11 cellular contexts compared by ENCODE assay signal in genomic region chr14:61565836-61566536, GRCh38.
DNase-seq lines count a peak whose midpoint lies in the region; ATAC-seq and TF ChIP-seq lines count a peak whose summit lies in the region.
"Had no signal": no experiment of that assay in that cellular context is flagged by ENCODE, and none has a peak within 500 bp of the region (broad histone marks: within the 10 kb centered on the region; RNA-seq: fewer than 3 reads in every experiment).

No MANE protein-coding gene starts in this region.

- POLR2A ChIA-PET in Caco-2 (lab: Charles Lee), result no interaction called here

- intact Hi-C loops in Caco-2 (cut with micrococcal nuclease; ENCODE audit: unreplicated experiment) (no loop called here), left colon (cut with DNase I, micrococcal nuclease) (no loop called here)

- no peaks in the 10 kb centered on the region for H3K36me3 ChIP-seq in Caco-2 (ENCODE audit: control insufficient read depth, insufficient read depth, low read length)

- ATAC-seq in HG03354 (IDR thresholded peaks at IDR 0.05; ENCODE audit: poor library complexity, severe bottlenecking, unreplicated experiment), result no peak
- no peak for ATAC-seq in left colon
- ATAC-seq in GM21619 (IDR thresholded peaks at IDR 0.05; ENCODE audit: unreplicated experiment), result no peak

- TF ChIP-seq CTCF in Caco-2 (IDR thresholded peaks at IDR 0.05; ENCODE audit: insufficient read depth in 1 of 2, low read depth in 1 of 2, low read length in 1 of 2, severe bottlenecking in 1 of 2, unreplicated experiment in 1 of 2), result no peak
- TF ChIP-seq CTCF in choroid plexus epithelial cell (conservative IDR thresholded peaks at IDR 0.05; ENCODE audit: low read depth, low read length), result no peak
- no peak for TF ChIP-seq CTCF in nephron (IDR thresholded peaks at IDR 0.05; ENCODE audit: unreplicated experiment in 3 of 3)

- peaks cover 56% of the 10 kb centered on the region for H3K4me1 Mint-ChIP-seq in Caco-2 (ENCODE audit: low read depth, unreplicated experiment)
- H3K4me1 Mint-ChIP-seq in nephron, result peaks cover 75% of the 10 kb centered on the region

- no peaks in the 10 kb centered on the region for H3K27me3 Mint-ChIP-seq in Caco-2 (ENCODE audit: insufficient read depth, unreplicated experiment)
- H3K27me3 Mint-ChIP-seq in nephron (ENCODE audit: low read depth), result peaks cover 22% of the 10 kb centered on the region

- H3K9me3 Mint-ChIP-seq in Caco-2 (ENCODE audit: unreplicated experiment), result peaks cover 9% of the 10 kb centered on the region
- H3K9me3 Mint-ChIP-seq in nephron, result no peaks in the 10 kb centered on the region

- no TSS peak for BruUV-seq in Caco-2 (replicated peaks; lab: Mats Ljungman, UMichigan)

- H3K4me3 ChIP-seq in Caco-2 (ENCODE audit: low read depth, low read length), result no peak overlapping the region
- no peak overlapping the region for H3K4me3 ChIP-seq in choroid plexus epithelial cell (ENCODE audit: low read depth, low read length)

- H3K9me3 ChIP-seq in Caco-2, result no peaks in the 10 kb centered on the region

- peaks cover 6% of the 10 kb centered on the region for H3K36me3 Mint-ChIP-seq in Caco-2 (ENCODE audit: insufficient read depth, unreplicated experiment)
- H3K36me3 Mint-ChIP-seq in nephron (ENCODE audit: low read depth), result no peaks in the 10 kb centered on the region

- CTCF ChIA-PET in Caco-2 (lab: Charles Lee), result no interaction called here

- H3K4me1 ChIP-seq in Caco-2, result peaks cover 66% of the 10 kb centered on the region

- H3K27ac Mint-ChIP-seq in Caco-2 (ENCODE audit: unreplicated experiment) (peak overlapping the region; percentile 63), nephron (peak overlapping the region; percentile 54 to 85 (median 84))

- DNase-seq in Caco-2, result no peak
- DNase-seq in NCI-H226, result peak; percentile 70
- peak; percentile 92 for DNase-seq in choroid plexus epithelial cell (ENCODE audit: low read depth)
- DNase-seq in left colon, result no peak
- no peak for DNase-seq in SIG-M5 treated with dmso at 0.1 percent for 504 hours (lab: John Stamatoyannopoulos, UW; ENCODE audit: unreplicated experiment)
- DNase-seq: H7, MM.1S, NCI-H69 had no signal

- H3K27me3 ChIP-seq in Caco-2 (replicated peaks; ENCODE audit: control insufficient read depth, insufficient read depth, low read length), result no peaks in the 10 kb centered on the region

- no peak overlapping the region for H3K4me3 Mint-ChIP-seq in Caco-2 (ENCODE audit: unreplicated experiment)
- H3K4me3 Mint-ChIP-seq in nephron, result no peak overlapping the region

Comparison
In these comparisons a context has a peak if more than half of its experiments do, and no peak if none do; other contexts are left out.
1. DNase-seq: peak in NCI-H226 (single experiment) and choroid plexus epithelial cell (single experiment); none in Caco-2 (0 of 2), left colon (0 of 2) and SIG-M5 treated with dmso at 0.1 percent for 504 hours (single experiment).